Comparison of ENCODE assay signal across 16 cellular contexts in the genomic region with DNA sequence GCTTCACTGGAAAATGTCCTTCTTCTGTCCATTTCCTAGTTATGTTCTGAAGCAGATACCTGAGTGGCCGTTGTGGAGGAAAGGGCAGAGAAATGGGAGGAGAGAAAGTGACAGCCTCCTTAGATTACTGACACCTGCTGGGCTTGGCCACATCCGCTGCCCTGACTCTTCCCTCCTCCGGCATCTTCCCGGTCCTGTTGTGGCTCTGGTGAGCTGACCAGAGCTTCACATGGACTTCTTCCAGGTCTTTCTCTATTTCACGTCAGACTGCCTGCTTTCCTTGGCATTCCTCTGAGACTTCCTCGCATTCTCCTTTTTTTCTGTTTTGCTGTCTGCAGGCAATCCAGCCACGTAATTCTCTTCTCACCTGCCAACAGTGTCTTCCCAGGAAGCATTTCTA.
DNase-seq lines count a peak whose midpoint lies in the region; ATAC-seq and TF ChIP-seq lines count a peak whose summit lies in the region.
"Had no signal": no experiment of that assay in that cellular context is flagged by ENCODE, and none has a peak within 500 bp of the region (broad histone marks: within the 10 kb centered on the region; RNA-seq: fewer than 3 reads in every experiment).

No MANE protein-coding gene starts in this region.

- H3K9me3 ChIP-seq in adipocyte (ENCODE audit: control insufficient read depth, low read length) = no peaks in the 10 kb centered on the region
- no peaks in the 10 kb centered on the region for H3K9me3 ChIP-seq in osteoblast (ENCODE audit: low read depth, low read length)
- H3K9me3 ChIP-seq: BLaER1 had no signal

- no peak for TF ChIP-seq CTCF in GM12865 (IDR thresholded peaks at IDR 0.05; ENCODE audit: insufficient read depth, low read depth, low read length, missing control alignments)
- no peak for TF ChIP-seq CTCF in fibroblast of mammary gland (conservative IDR thresholded peaks at IDR 0.05; ENCODE audit: control insufficient read depth, insufficient read depth, low read depth, low read length)
- no peak for TF ChIP-seq CTCF in osteoblast (IDR thresholded peaks at IDR 0.05; ENCODE audit: extremely low read depth, low read depth, low read length)

- H3K4me1 ChIP-seq in adipocyte (ENCODE audit: control insufficient read depth, insufficient read depth, low read length) (peaks cover 79% of the 10 kb centered on the region), osteoblast (ENCODE audit: insufficient read depth, low read length) (peaks cover 30% of the 10 kb centered on the region)

- no peaks in the 10 kb centered on the region for H4K20me1 ChIP-seq in osteoblast (ENCODE audit: insufficient read depth, low read length)
- H4K20me1 ChIP-seq: BLaER1 had no signal

- ATAC-seq in GM21825 (IDR thresholded peaks at IDR 0.05; ENCODE audit: unreplicated experiment) = no peak

- H3K4me2 ChIP-seq in osteoblast (ENCODE audit: insufficient read depth, low read length) = no peak overlapping the region

- DNase-seq in GM12865 (ENCODE audit: low read depth) (peak; percentile 10), adipocyte (ENCODE audit: low read depth) (no peak), fibroblast of mammary gland (ENCODE audit: low read depth) (peak; percentile 86), osteoblast (ENCODE audit: insufficient read length, low spot score, missing footprints) (no peak), NCI-H1694 treated with DMSO at 0.1 percent for 48 hours (lab: John Stamatoyannopoulos, UW) (no peak), iPS-NIHi7 (ENCODE audit: extremely low spot score) (no peak)
- no peak for DNase-seq in activated CD8-positive, alpha-beta memory T cell treated with anti-CD3 and anti-CD28 coated beads, Interleukin-2, amount 50 U/mL, for 48 hours
- DNase-seq: CD8-positive, alpha-beta memory T cell; DMS79; NCI-H1105 treated with DMSO at 0.1 percent for 48 hours; NCI-H1930; NCI-H526 treated with DMSO at 0.1 percent for 48 hours; NK-92 treated with Interleukin-12 subunit alpha and Interleukin-12 subunit beta, amount 100 ng/mL, for 24 hours; SHP77 treated with DMSO at 0.1 percent for 48 hours had no signal

- H3K4me3 ChIP-seq in GM12865 (ENCODE audit: low read depth, low read length) (no peak overlapping the region), adipocyte (ENCODE audit: low read length) (no peak overlapping the region), fibroblast of mammary gland (ENCODE audit: control insufficient read depth, low read depth, low read length) (no peak overlapping the region), osteoblast (ENCODE audit: insufficient read depth, low read length) (no peak overlapping the region)
- H3K4me3 ChIP-seq: BLaER1 had no signal

- peaks cover 1% of the 10 kb centered on the region for H3K36me3 ChIP-seq in adipocyte (ENCODE audit: control insufficient read depth, insufficient read depth, low read length, severe bottlenecking)
- H3K36me3 ChIP-seq in osteoblast (ENCODE audit: insufficient read depth, low read length) = no peaks in the 10 kb centered on the region
- H3K36me3 ChIP-seq: BLaER1 had no signal

- no peaks in the 10 kb centered on the region for H3K79me2 ChIP-seq in osteoblast (ENCODE audit: insufficient read depth, low read length)

- peak overlapping the region; percentile 40 for H2AFZ ChIP-seq in osteoblast (ENCODE audit: low read length)

- H3K27ac ChIP-seq in osteoblast (ENCODE audit: low read depth, low read length) = peak overlapping the region; percentile 86
- H3K27ac ChIP-seq: BLaER1 had no signal

- H3K27me3 ChIP-seq in adipocyte (replicated peaks; ENCODE audit: control insufficient read depth, insufficient read depth, low read length) (no peaks in the 10 kb centered on the region), osteoblast (ENCODE audit: insufficient read depth, low read length) (no peaks in the 10 kb centered on the region)
- H3K27me3 ChIP-seq: BLaER1 had no signal

- peak overlapping the region; percentile 2 for H3K9ac ChIP-seq in adipocyte (ENCODE audit: low read length)
- H3K9ac ChIP-seq: BLaER1 had no signal

Comparison
In these comparisons a context has a peak if more than half of its experiments do, and no peak if none do; other contexts are left out.
1. DNase-seq: peak in GM12865 (single experiment) and fibroblast of mammary gland (single experiment); none in adipocyte (single experiment), osteoblast (single experiment), activated CD8-positive, alpha-beta memory T cell treated with anti-CD3 and anti-CD28 coated beads, Interleukin-2, amount 50 U/mL, for 48 hours (single experiment), NCI-H1694 treated with DMSO at 0.1 percent for 48 hours (single experiment) and iPS-NIHi7 (single experiment).